16 cellular contexts compared by ENCODE assay signal in genomic region chr19:12660980-12661379, GRCh38.
"Had no signal": no experiment of that assay in that cellular context is flagged by ENCODE, and none has a peak within 500 bp of the region (broad histone marks: within the 10 kb centered on the region; RNA-seq: fewer than 3 reads in every experiment).

No MANE protein-coding gene starts in this region.

- DNase-seq: colonic mucosa; dermis blood vessel endothelial cell; effector CD4-positive, alpha-beta T cell; foreskin melanocyte; heart left ventricle; left colon; left ventricle myocardium superior; mucosa of descending colon; naive thymus-derived CD8-positive, alpha-beta T cell; right lobe of liver; stimulated activated CD4-positive, alpha-beta T cell treated with anti-CD3 and anti-CD28 coated beads, Interleukin-4, amount 100 ng/mL, for 1 hour; stimulated activated CD8-positive, alpha-beta memory T cell treated with anti-CD3 and anti-CD28 coated beads, Interleukin-4, amount 100 ng/mL, for 48 hours; stimulated activated naive CD8-positive, alpha-beta T cell treated with anti-CD3 and anti-CD28 coated beads, Interleukin-15, Interleukin-2, amounts not matched to agents 100 U/mL and 50 U/mL, for 24 hours; transverse colon had no signal

- H3K27ac ChIP-seq: colonic mucosa, heart left ventricle, right lobe of liver, thoracic aorta, transverse colon had no signal

- ATAC-seq: heart left ventricle; left colon; left ventricle myocardium superior; mucosa of descending colon; naive thymus-derived CD8-positive, alpha-beta T cell; right lobe of liver; stimulated activated effector memory CD8-positive, alpha-beta T cell treated with anti-CD3 and anti-CD28 coated beads, Interleukin-12 subunit alpha, Interleukin-12 subunit beta, amount 100 ng/mL, for 72 hours; stimulated activated naive CD8-positive, alpha-beta T cell treated with anti-CD3 and anti-CD28 coated beads, Interleukin-15, Interleukin-2, amounts not matched to agents 100 U/mL and 50 U/mL, for 24 hours had no signal
